In genomic region chr3:46109635-46110005, GRCh38 we compare ENCODE assay signal across 1 cellular context.
TF ChIP-seq lines count a peak whose summit lies in the region.

No MANE protein-coding gene starts in this region.

TF ChIP-seq in HCT116, 20 proteins besides CTCF, POLR2A, EP300 and RAD21 (continued from another document):
- TF ChIP-seq, protein P1, sequence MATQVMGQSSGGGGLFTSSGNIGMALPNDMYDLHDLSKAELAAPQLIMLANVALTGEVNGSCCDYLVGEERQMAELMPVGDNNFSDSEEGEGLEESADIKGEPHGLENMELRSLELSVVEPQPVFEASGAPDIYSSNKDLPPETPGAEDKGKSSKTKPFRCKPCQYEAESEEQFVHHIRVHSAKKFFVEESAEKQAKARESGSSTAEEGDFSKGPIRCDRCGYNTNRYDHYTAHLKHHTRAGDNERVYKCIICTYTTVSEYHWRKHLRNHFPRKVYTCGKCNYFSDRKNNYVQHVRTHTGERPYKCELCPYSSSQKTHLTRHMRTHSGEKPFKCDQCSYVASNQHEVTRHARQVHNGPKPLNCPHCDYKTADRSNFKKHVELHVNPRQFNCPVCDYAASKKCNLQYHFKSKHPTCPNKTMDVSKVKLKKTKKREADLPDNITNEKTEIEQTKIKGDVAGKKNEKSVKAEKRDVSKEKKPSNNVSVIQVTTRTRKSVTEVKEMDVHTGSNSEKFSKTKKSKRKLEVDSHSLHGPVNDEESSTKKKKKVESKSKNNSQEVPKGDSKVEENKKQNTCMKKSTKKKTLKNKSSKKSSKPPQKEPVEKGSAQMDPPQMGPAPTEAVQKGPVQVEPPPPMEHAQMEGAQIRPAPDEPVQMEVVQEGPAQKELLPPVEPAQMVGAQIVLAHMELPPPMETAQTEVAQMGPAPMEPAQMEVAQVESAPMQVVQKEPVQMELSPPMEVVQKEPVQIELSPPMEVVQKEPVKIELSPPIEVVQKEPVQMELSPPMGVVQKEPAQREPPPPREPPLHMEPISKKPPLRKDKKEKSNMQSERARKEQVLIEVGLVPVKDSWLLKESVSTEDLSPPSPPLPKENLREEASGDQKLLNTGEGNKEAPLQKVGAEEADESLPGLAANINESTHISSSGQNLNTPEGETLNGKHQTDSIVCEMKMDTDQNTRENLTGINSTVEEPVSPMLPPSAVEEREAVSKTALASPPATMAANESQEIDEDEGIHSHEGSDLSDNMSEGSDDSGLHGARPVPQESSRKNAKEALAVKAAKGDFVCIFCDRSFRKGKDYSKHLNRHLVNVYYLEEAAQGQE (IDR thresholded peaks at IDR 0.05; ENCODE audit: low read depth), result no peak
TF ChIP-seq in HCT116: peak in this region for 0.
